24 cellular contexts compared by ENCODE assay signal in the genomic region with DNA sequence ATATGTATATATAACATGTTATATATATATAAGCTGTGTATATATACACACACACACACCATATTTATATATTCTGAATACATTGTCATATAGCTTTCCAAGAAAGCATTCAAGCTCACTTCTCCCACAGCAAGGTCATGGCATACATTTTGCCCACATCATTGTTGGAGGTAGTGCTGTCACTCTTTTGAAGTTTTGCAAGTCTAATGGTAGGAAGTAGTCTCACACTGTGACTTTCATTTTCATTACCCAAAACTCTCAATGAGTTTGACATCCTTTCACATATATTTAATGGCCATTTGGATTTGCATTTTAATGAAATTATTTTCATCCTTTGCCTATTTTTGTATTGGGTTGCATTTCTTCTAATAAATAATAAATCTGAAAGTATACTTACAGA.
DNase-seq lines count a peak whose midpoint lies in the region; ATAC-seq and TF ChIP-seq lines count a peak whose summit lies in the region.
"Had no signal": no experiment of that assay in that cellular context is flagged by ENCODE, and none has a peak within 500 bp of the region (broad histone marks: within the 10 kb centered on the region; RNA-seq: fewer than 3 reads in every experiment).

No MANE protein-coding gene starts in this region.

- no peak for TF ChIP-seq CTCF in Loucy (conservative IDR thresholded peaks at IDR 0.05; ENCODE audit: low read length)

- no peak overlapping the region for H3K9ac ChIP-seq in Loucy (ENCODE audit: low read depth, low read length, poor library complexity, severe bottlenecking)
- H3K9ac ChIP-seq: BLaER1 treated with 17β-estradiol and CSF1 and Interleukin-3, amounts not matched to agents 10 nM and 100 nM had no signal

- H3K9me2 ChIP-seq in Loucy (replicated peaks; ENCODE audit: low read depth, low read length), result no peaks in the 10 kb centered on the region

- H3K36me3 ChIP-seq in Loucy (ENCODE audit: insufficient read depth, low read length), result no peaks in the 10 kb centered on the region
- H3K36me3 ChIP-seq: BLaER1 treated with 17β-estradiol and CSF1 and Interleukin-3, amounts not matched to agents 10 nM and 100 nM had no signal

- peak overlapping the region; percentile 41; the same call in 1 of the 2 replicates for H2AFZ ChIP-seq in Loucy (ENCODE audit: low read length)

- no peaks in the 10 kb centered on the region for H3K36me3 Mint-ChIP-seq in T-helper 2 cell treated with Interferon-gamma antibody and Interleukin-4, amounts not matched to agents 5 μg/mL and 100 μg/mL, for 36 hours (ENCODE audit: low read depth)
- H3K36me3 Mint-ChIP-seq: CD4-positive, alpha-beta memory T cell had no signal

- no peak overlapping the region for H3K4me3 Mint-ChIP-seq in T-helper 2 cell treated with Interferon-gamma antibody and Interleukin-4, amounts not matched to agents 5 μg/mL and 100 μg/mL, for 36 hours
- H3K4me3 Mint-ChIP-seq: CD4-positive, alpha-beta memory T cell had no signal

- no peaks in the 10 kb centered on the region for H3K9me3 Mint-ChIP-seq in T-helper 2 cell treated with Interferon-gamma antibody and Interleukin-4, amounts not matched to agents 5 μg/mL and 100 μg/mL, for 36 hours

- H3K27ac Mint-ChIP-seq in T-helper 2 cell treated with Interferon-gamma antibody and Interleukin-4, amounts not matched to agents 5 μg/mL and 100 μg/mL, for 36 hours, result no peak overlapping the region
- H3K27ac Mint-ChIP-seq: CD4-positive, alpha-beta memory T cell had no signal

- peaks cover 7% of the 10 kb centered on the region; the same call in 1 of the 2 replicates for H3K9me3 ChIP-seq in Loucy (ENCODE audit: insufficient read depth, low read depth, low read length)
- H3K9me3 ChIP-seq: A549 had no signal

- no peaks in the 10 kb centered on the region for H3K79me2 ChIP-seq in Loucy (ENCODE audit: insufficient read depth, low read length)

- H3K4me2 ChIP-seq in Loucy (ENCODE audit: low read depth, low read length, poor library complexity, severe bottlenecking), result peak overlapping the region; percentile 17
- H3K4me2 ChIP-seq: A549; BLaER1 treated with 17β-estradiol and CSF1 and Interleukin-3, amounts not matched to agents 10 nM and 100 nM had no signal

- H3K27me3 ChIP-seq in Loucy (ENCODE audit: insufficient read depth, low read length, poor library complexity, severe bottlenecking), result no peaks in the 10 kb centered on the region
- H3K27me3 ChIP-seq: BLaER1 treated with 17β-estradiol and CSF1 and Interleukin-3, amounts not matched to agents 10 nM and 100 nM had no signal

- H4K20me1 ChIP-seq in Loucy (ENCODE audit: insufficient read depth, low read length, poor library complexity, severe bottlenecking), result no peaks in the 10 kb centered on the region
- H4K20me1 ChIP-seq: BLaER1 treated with 17β-estradiol and CSF1 and Interleukin-3, amounts not matched to agents 10 nM and 100 nM had no signal

- no peaks in the 10 kb centered on the region for H3K4me1 Mint-ChIP-seq in T-helper 2 cell treated with Interferon-gamma antibody and Interleukin-4, amounts not matched to agents 5 μg/mL and 100 μg/mL, for 36 hours (ENCODE audit: low read depth)
- H3K4me1 Mint-ChIP-seq: CD4-positive, alpha-beta memory T cell had no signal

- ATAC-seq in GM18520 (IDR thresholded peaks at IDR 0.05; ENCODE audit: unreplicated experiment) (peak; percentile 67), GM19395 (IDR thresholded peaks at IDR 0.05; ENCODE audit: unreplicated experiment) (peak; percentile 71), HG02642 (IDR thresholded peaks at IDR 0.05; ENCODE audit: poor library complexity, unreplicated experiment) (no peak)
- ATAC-seq: A549, Panc1 had no signal

- H3F3A ChIP-seq in Loucy (ENCODE audit: low read depth), result no peaks in the 10 kb centered on the region

- no peak overlapping the region for H3K4me3 ChIP-seq in Loucy (ENCODE audit: low read length, poor library complexity, severe bottlenecking)
- H3K4me3 ChIP-seq: A549; BLaER1 treated with 17β-estradiol and CSF1 and Interleukin-3, amounts not matched to agents 10 nM and 100 nM had no signal

- H3K4me1 ChIP-seq in Loucy (ENCODE audit: insufficient read depth, low read length, poor library complexity, severe bottlenecking), result peaks cover 5% of the 10 kb centered on the region
- H3K4me1 ChIP-seq: A549; BLaER1 treated with 17β-estradiol and CSF1 and Interleukin-3, amounts not matched to agents 10 nM and 100 nM had no signal

- no peak for DNase-seq in NCI-H345 (lab: John Stamatoyannopoulos, UW)
- no peak for DNase-seq in T-helper 2 cell treated with Interferon-gamma antibody and Interleukin-4, amounts not matched to agents 5 μg/mL and 100 μg/mL, for 36 hours (ENCODE audit: low spot score)
- no peak for DNase-seq in activated CD4-positive, alpha-beta T cell treated with anti-CD3 and anti-CD28 coated beads for 48 hours
- DNase-seq: AML-193; CD4-positive, alpha-beta memory T cell; COR-L47; DMS53; HCEC 1CT; MV-4-11; NCI-H1105; NCI-H1436 treated with DMSO at 0.1 percent for 48 hours; NCI-H1930; NCI-H2107; NCI-H446; NCI-H524 treated with DMSO at 0.1 percent for 48 hours; SHP77; T-helper 1 cell had no signal

- no peaks in the 10 kb centered on the region for H3K27me3 Mint-ChIP-seq in T-helper 2 cell treated with Interferon-gamma antibody and Interleukin-4, amounts not matched to agents 5 μg/mL and 100 μg/mL, for 36 hours (ENCODE audit: low read depth)
